ENCODE assay signal across 8 cellular contexts in the genomic region with DNA sequence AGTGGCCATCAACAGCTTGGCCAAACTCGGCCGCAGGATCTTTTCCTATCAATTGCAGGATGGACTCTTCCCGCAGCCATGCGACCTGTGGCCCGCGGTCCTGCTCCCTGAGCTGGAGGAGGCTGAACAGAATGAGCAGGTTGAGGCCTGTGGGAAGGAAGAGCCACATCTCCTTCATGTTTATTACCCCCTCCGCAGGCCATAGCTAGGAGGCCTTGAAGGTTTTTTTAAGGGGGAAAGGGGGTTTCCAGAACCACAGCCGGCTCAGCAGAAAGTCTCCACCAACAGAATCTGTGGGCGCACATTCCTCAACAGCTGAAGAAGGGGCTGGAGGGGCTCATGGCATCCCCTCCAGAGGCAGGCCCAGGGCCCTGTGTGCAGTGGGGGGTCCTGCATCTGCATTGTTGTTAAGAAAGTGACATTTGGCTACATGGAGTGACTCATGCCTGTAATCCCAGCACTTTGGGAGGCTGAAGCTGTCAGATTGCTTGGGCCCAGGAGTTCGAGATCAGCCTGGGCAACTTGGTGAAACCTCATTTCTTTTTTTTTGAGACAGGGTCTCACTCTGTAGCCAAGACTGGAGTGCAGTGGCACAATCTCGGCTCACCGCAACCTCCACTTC. TPM values are rescaled to one million over a fixed set of nuclear protein-coding genes. Genes with fewer than 3 reads are reported as not detected.
DNase-seq lines count a peak whose midpoint lies in the region; ATAC-seq, FAIRE-seq and TF ChIP-seq lines count a peak whose summit lies in the region.

No MANE protein-coding gene starts in this region.

- TF ChIP-seq CTCF in AG10803 (conservative IDR thresholded peaks at IDR 0.05; ENCODE audit: low read length) (no peak), foreskin keratinocyte (conservative IDR thresholded peaks at IDR 0.05) (no peak), D721Med (IDR thresholded peaks at IDR 0.05; ENCODE audit: insufficient read depth, missing control alignments) (no peak)

- H3K4me1 ChIP-seq in mucosa of rectum (ENCODE audit: control insufficient read depth in 2 of 2, insufficient read depth in 2 of 2, low read length in 2 of 2), result peaks cover 9 to 16% of the 10 kb centered on the region in 2 donors
- peaks cover 21% of the 10 kb centered on the region for H3K4me1 ChIP-seq in foreskin keratinocyte

- H3K9ac ChIP-seq in mucosa of rectum (ENCODE audit: low read depth in 1 of 2, low read length in 2 of 2), result peak overlapping the region; percentile 57 to 77

- H3K27ac ChIP-seq in mucosa of rectum (ENCODE audit: low read depth in 2 of 2, low read length in 2 of 2) (peak overlapping the region; percentile 64 to 77), foreskin keratinocyte (no peak overlapping the region)

- intact Hi-C loops in activated T-helper 2 cell treated with anti-CD3 and anti-CD28 coated beads, Interferon-gamma antibody, Interleukin-2, Interleukin-4, amounts not matched to agents 10 μg/mL and 5 μg/mL and 100 μg/mL, durations not matched to agents 14 hours and 24 hours and 36 hours (cut with micrococcal nuclease), result no loop called here

- DNase-seq in AG10803 (ENCODE audit: low read depth), result no peak
- no peak for DNase-seq in activated T-helper 2 cell treated with anti-CD3 and anti-CD28 coated beads, Interferon-gamma antibody, Interleukin-2, Interleukin-4, amounts not matched to agents 10 μg/mL and 5 μg/mL and 100 μg/mL, durations not matched to agents 14 hours and 24 hours and 36 hours (ENCODE audit: low spot score)
- no peak for DNase-seq in foreskin keratinocyte
- no peak for DNase-seq in D721Med (ENCODE audit: insufficient read length, low spot score)
- no peak for DNase-seq in DMS 273 treated with DMSO at 0.1 percent for 48 hours (lab: John Stamatoyannopoulos, UW)

- H3K9me3 ChIP-seq in mucosa of rectum (ENCODE audit: control insufficient read depth in 2 of 2, low read length in 2 of 2), result no peaks in the 10 kb centered on the region

- H3K36me3 ChIP-seq in mucosa of rectum (ENCODE audit: control insufficient read depth in 2 of 2, insufficient read depth in 2 of 2, low read length in 2 of 2), result no peaks in the 10 kb centered on the region

- H3K4me3 Mint-ChIP-seq in activated T-helper 2 cell treated with anti-CD3 and anti-CD28 coated beads, Interferon-gamma antibody, Interleukin-2, Interleukin-4, amounts not matched to agents 10 μg/mL and 5 μg/mL and 100 μg/mL, durations not matched to agents 14 hours and 24 hours and 36 hours (ENCODE audit: low read depth), result peak overlapping the region; percentile 82

- H3K27me3 Mint-ChIP-seq in activated T-helper 2 cell treated with anti-CD3 and anti-CD28 coated beads, Interferon-gamma antibody, Interleukin-2, Interleukin-4, amounts not matched to agents 10 μg/mL and 5 μg/mL and 100 μg/mL, durations not matched to agents 14 hours and 24 hours and 36 hours (ENCODE audit: low read depth), result no peaks in the 10 kb centered on the region

- H3K4me3 ChIP-seq in AG10803 (ENCODE audit: low read length) (peak overlapping the region; percentile 18), mucosa of rectum (ENCODE audit: low read length in 2 of 2) (peak overlapping the region; percentile 68 to 70)

- FAIRE-seq in D721Med (lab: Jason Lieb, UNC), result no peak

- peaks cover 9% of the 10 kb centered on the region for H3K4me1 Mint-ChIP-seq in activated T-helper 2 cell treated with anti-CD3 and anti-CD28 coated beads, Interferon-gamma antibody, Interleukin-2, Interleukin-4, amounts not matched to agents 10 μg/mL and 5 μg/mL and 100 μg/mL, durations not matched to agents 14 hours and 24 hours and 36 hours (ENCODE audit: low read depth)

- ATAC-seq in GM21529 (IDR thresholded peaks at IDR 0.05; ENCODE audit: unreplicated experiment), result peak; percentile 17
- ATAC-seq in foreskin keratinocyte, result no peak
- ATAC-seq in HG03159 (IDR thresholded peaks at IDR 0.05; ENCODE audit: unreplicated experiment), result no peak

- no peaks in the 10 kb centered on the region for H3K27me3 ChIP-seq in mucosa of rectum (ENCODE audit: control insufficient read depth in 2 of 2, insufficient read depth in 2 of 2, low read length in 2 of 2)
- H3K27me3 ChIP-seq in foreskin keratinocyte, result no peaks in the 10 kb centered on the region

- H3K36me3 Mint-ChIP-seq in activated T-helper 2 cell treated with anti-CD3 and anti-CD28 coated beads, Interferon-gamma antibody, Interleukin-2, Interleukin-4, amounts not matched to agents 10 μg/mL and 5 μg/mL and 100 μg/mL, durations not matched to agents 14 hours and 24 hours and 36 hours (ENCODE audit: low read depth), result no peaks in the 10 kb centered on the region

- no peaks in the 10 kb centered on the region for H3K9me3 Mint-ChIP-seq in activated T-helper 2 cell treated with anti-CD3 and anti-CD28 coated beads, Interferon-gamma antibody, Interleukin-2, Interleukin-4, amounts not matched to agents 10 μg/mL and 5 μg/mL and 100 μg/mL, durations not matched to agents 14 hours and 24 hours and 36 hours

- H3K27ac Mint-ChIP-seq in activated T-helper 2 cell treated with anti-CD3 and anti-CD28 coated beads, Interferon-gamma antibody, Interleukin-2, Interleukin-4, amounts not matched to agents 10 μg/mL and 5 μg/mL and 100 μg/mL, durations not matched to agents 14 hours and 24 hours and 36 hours, result peak overlapping the region; percentile 75

RNA-seq across cellular contexts. Expression of a gene that starts 25.2 kb away (rescaled TPM):
- 7.8 and 13.5 TPM in 2 replicates for total RNA-seq in activated T-helper 2 cell treated with anti-CD3 and anti-CD28 coated beads, Interferon-gamma antibody, Interleukin-2, Interleukin-4, amounts not matched to agents 10 μg/mL and 5 μg/mL and 100 μg/mL, durations not matched to agents 14 hours and 24 hours and 36 hours
- total RNA-seq in foreskin keratinocyte, result 10.5 and 12.4 TPM in 2 replicates
- 5.4 and 6.8 TPM in 2 replicates for polyA plus RNA-seq in foreskin keratinocyte

RNA-seq across cellular contexts. Expression of a gene that starts 55.7 kb away (rescaled TPM):
- 0.23 TPM in 1 of 2 replicates, not detected in the other for total RNA-seq in activated T-helper 2 cell treated with anti-CD3 and anti-CD28 coated beads, Interferon-gamma antibody, Interleukin-2, Interleukin-4, amounts not matched to agents 10 μg/mL and 5 μg/mL and 100 μg/mL, durations not matched to agents 14 hours and 24 hours and 36 hours
- total RNA-seq in foreskin keratinocyte, result 0.35 and 1.6 TPM in 2 replicates
- 0.26 and 1.1 TPM in 2 replicates for polyA plus RNA-seq in foreskin keratinocyte
